1 cellular context compared by ENCODE assay signal in the genomic region with DNA sequence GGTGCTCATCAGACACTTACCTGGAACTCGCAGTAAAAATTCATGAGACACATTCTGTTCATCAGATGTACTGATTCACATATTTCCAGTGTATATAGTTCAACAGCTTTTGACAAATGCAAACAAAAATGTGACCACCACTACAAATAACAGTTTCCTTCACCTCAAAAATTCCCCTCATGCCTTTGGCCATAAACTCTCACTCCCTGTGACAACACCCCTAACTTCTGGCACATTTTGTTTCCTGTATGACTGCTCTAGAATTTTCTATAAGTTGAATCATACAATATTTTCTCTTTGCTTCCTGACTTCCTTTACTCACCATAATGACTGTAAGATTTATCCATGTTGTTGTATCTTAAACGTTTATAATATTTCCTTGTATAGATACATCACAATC.
TF ChIP-seq lines count a peak whose summit lies in the region.

No MANE protein-coding gene starts in this region.

TF ChIP-seq in WTC11, 78 proteins besides CTCF, POLR2A, EP300 and RAD21 (continued from another document):
- no peak for TF ChIP-seq ZSCAN18 (CRISPR knock-in tag; IDR thresholded peaks at IDR 0.05)
- no peak for TF ChIP-seq ATF3 (CRISPR knock-in tag; conservative IDR thresholded peaks at IDR 0.05)
- TF ChIP-seq, protein P1, sequence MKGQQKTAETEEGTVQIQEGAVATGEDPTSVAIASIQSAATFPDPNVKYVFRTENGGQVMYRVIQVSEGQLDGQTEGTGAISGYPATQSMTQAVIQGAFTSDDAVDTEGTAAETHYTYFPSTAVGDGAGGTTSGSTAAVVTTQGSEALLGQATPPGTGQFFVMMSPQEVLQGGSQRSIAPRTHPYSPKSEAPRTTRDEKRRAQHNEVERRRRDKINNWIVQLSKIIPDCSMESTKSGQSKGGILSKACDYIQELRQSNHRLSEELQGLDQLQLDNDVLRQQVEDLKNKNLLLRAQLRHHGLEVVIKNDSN (CRISPR knock-in tag; IDR thresholded peaks at IDR 0.05), result no peak
- TF ChIP-seq GTF2I (CRISPR knock-in tag; conservative IDR thresholded peaks at IDR 0.05), result no peak
- no peak for TF ChIP-seq TP53 (CRISPR knock-in tag; IDR thresholded peaks at IDR 0.05)
- TF ChIP-seq E2F5 (CRISPR knock-in tag; IDR thresholded peaks at IDR 0.05), result no peak
- no peak for TF ChIP-seq TEAD1 (CRISPR knock-in tag; IDR thresholded peaks at IDR 0.05)
- no peak for TF ChIP-seq NR3C1 (CRISPR knock-in tag; conservative IDR thresholded peaks at IDR 0.05; ENCODE audit: low read depth)
- TF ChIP-seq ATF1 (CRISPR knock-in tag; IDR thresholded peaks at IDR 0.05), result no peak
- TF ChIP-seq SMAD4 (CRISPR knock-in tag; IDR thresholded peaks at IDR 0.05), result no peak
